ENCODE assay signal across 24 cellular contexts in genomic region chr1:179817789-179818188, GRCh38. TPM values are rescaled to one million over a fixed set of nuclear protein-coding genes. Genes with fewer than 3 reads are reported as not detected.
DNase-seq lines count a peak whose midpoint lies in the region; ATAC-seq, FAIRE-seq and TF ChIP-seq lines count a peak whose summit lies in the region.
"Had no signal": no experiment of that assay in that cellular context is flagged by ENCODE, and none has a peak within 500 bp of the region (broad histone marks: within the 10 kb centered on the region; RNA-seq: fewer than 3 reads in every experiment).

No MANE protein-coding gene starts in this region.

- 33 to 41% methylated on average over 8 of the region's 8 CpGs for WGBS in GM23248 (ENCODE audit: low coverage in 1 of 2, low lambda C conversion rate in 2 of 2, missing lambda C conversion rate in 2 of 2), 2 experiments
- WGBS in body of pancreas, 2 donors, result 62 to 85% methylated on average over 6 to 8 of the region's 8 CpGs

- H3K4me1 ChIP-seq in GM23248 (ENCODE audit: insufficient read depth) (peaks cover 12% of the 10 kb centered on the region; the same call in 1 of the 2 replicates), body of pancreas (peaks cover 25% of the 10 kb centered on the region)

- H3K27me3 ChIP-seq in GM23248 (replicated peaks; ENCODE audit: insufficient read depth) (no peaks in the 10 kb centered on the region; the same call in 1 of the 2 replicates), body of pancreas (no peaks in the 10 kb centered on the region)

- H3K27ac ChIP-seq in GM23248 (no peak overlapping the region), body of pancreas (no peak overlapping the region)

- H4K20me1 ChIP-seq in GM23248 (ENCODE audit: insufficient read depth), result no peaks in the 10 kb centered on the region

- no peak overlapping the region for H3K4me3 Mint-ChIP-seq in stimulated activated naive CD8-positive, alpha-beta T cell treated with anti-CD3 and anti-CD28 coated beads, Interleukin-15, amount 100 ng/mL, for 72 hours
- H3K4me3 Mint-ChIP-seq: activated CD4-positive, alpha-beta T cell treated with anti-CD3 and anti-CD28 coated beads, Interleukin-2, amount 10 ng/mL, durations not matched to agents 7 days and 5 days; immature natural killer cell had no signal

- no peaks in the 10 kb centered on the region for H3K9me2 ChIP-seq in GM23248 (ENCODE audit: insufficient read depth)

- TF ChIP-seq POLR2A in body of pancreas (IDR thresholded peaks at IDR 0.05), result no peak

- ATAC-seq in body of pancreas (peak; percentile 6), left ventricle myocardium superior (peak; percentile 76), sciatic nerve (peak; percentile 73)
- no peak for ATAC-seq in stimulated activated naive CD8-positive, alpha-beta T cell treated with anti-CD3 and anti-CD28 coated beads, Interleukin-15, amount 100 ng/mL, for 72 hours
- ATAC-seq: esophagus mucosa; naive thymus-derived CD4-positive, alpha-beta T cell; stimulated activated naive CD8-positive, alpha-beta T cell treated with anti-CD3 and anti-CD28 coated beads, Interleukin-15, Interleukin-2, amounts not matched to agents 100 U/mL and 50 U/mL, for 24 hours; T-helper 17 cell had no signal

- H3K79me2 ChIP-seq in GM23248 (ENCODE audit: insufficient read depth), result no peaks in the 10 kb centered on the region

- DNase-seq in GM23248 (peak; percentile 79), body of pancreas (peak; percentile 26 to 57 (median 30)), left ventricle myocardium superior (peak; percentile 86), sciatic nerve (ENCODE audit: low spot score) (peak; percentile 62), HTR-8/SVneo (ENCODE audit: insufficient read length, low spot score) (no peak), A172 (ENCODE audit: low spot score) (no peak), GM10266 (ENCODE audit: extremely low spot score) (no peak)
- no peak for DNase-seq in stimulated activated naive CD8-positive, alpha-beta T cell treated with anti-CD3 and anti-CD28 coated beads, Interleukin-15, amount 100 ng/mL, for 72 hours
- DNase-seq: activated CD4-positive, alpha-beta T cell treated with anti-CD3 and anti-CD28 coated beads, Interleukin-2, amount 10 ng/mL, durations not matched to agents 7 days and 5 days; activated T-cell treated with anti-CD3 and anti-CD28 coated beads, Interleukin-2, amount 50 U/mL, for 48 hours; amniotic stem cell; CD4-positive, CD25-positive, alpha-beta regulatory T cell; GF-D8; immature natural killer cell; Karpas-422; naive thymus-derived CD4-positive, alpha-beta T cell; NCI-H1930; NCI-H526; RPMI8226; stimulated activated naive CD8-positive, alpha-beta T cell treated with anti-CD3 and anti-CD28 coated beads, Interleukin-15, Interleukin-2, amounts not matched to agents 100 U/mL and 50 U/mL, for 24 hours; T-helper 17 cell had no signal

- no peaks in the 10 kb centered on the region for H3F3A ChIP-seq in GM23248 (ENCODE audit: insufficient read depth)

- H3K4me3 ChIP-seq in GM23248, result no peak overlapping the region
- H3K4me3 ChIP-seq in body of pancreas, result no peak overlapping the region
- H3K4me3 ChIP-seq: coronary artery had no signal

- H3K27ac Mint-ChIP-seq in stimulated activated naive CD8-positive, alpha-beta T cell treated with anti-CD3 and anti-CD28 coated beads, Interleukin-15, amount 100 ng/mL, for 72 hours, result no peak overlapping the region
- H3K27ac Mint-ChIP-seq: activated CD4-positive, alpha-beta T cell treated with anti-CD3 and anti-CD28 coated beads, Interleukin-2, amount 10 ng/mL, durations not matched to agents 7 days and 5 days; CD4-positive, CD25-positive, alpha-beta regulatory T cell; immature natural killer cell had no signal

- no peaks in the 10 kb centered on the region for H3K9me3 Mint-ChIP-seq in stimulated activated naive CD8-positive, alpha-beta T cell treated with anti-CD3 and anti-CD28 coated beads, Interleukin-15, amount 100 ng/mL, for 72 hours
- H3K9me3 Mint-ChIP-seq: activated CD4-positive, alpha-beta T cell treated with anti-CD3 and anti-CD28 coated beads, Interleukin-2, amount 10 ng/mL, durations not matched to agents 7 days and 5 days; CD4-positive, CD25-positive, alpha-beta regulatory T cell had no signal

- in situ Hi-C loops in GM23248 (cut with MboI), result no loop called here

- no peak for TF ChIP-seq CTCF in body of pancreas (IDR thresholded peaks at IDR 0.05)
- TF ChIP-seq CTCF in GM10266 (IDR thresholded peaks at IDR 0.05; ENCODE audit: control insufficient read depth, insufficient read depth, low read depth, missing control alignments), result no peak

- H3K4me2 ChIP-seq in GM23248 (ENCODE audit: unreplicated experiment), result peak overlapping the region; percentile 19

- H2AFZ ChIP-seq in GM23248, result no peak overlapping the region

- no peaks in the 10 kb centered on the region for H3K36me3 ChIP-seq in GM23248 (ENCODE audit: low read depth)
- H3K36me3 ChIP-seq in body of pancreas (replicated peaks in 1 of 2; ENCODE audit: insufficient read depth in 1 of 2, low read depth in 2 of 2), result no peaks in the 10 kb centered on the region

- H3K27me3 Mint-ChIP-seq in stimulated activated naive CD8-positive, alpha-beta T cell treated with anti-CD3 and anti-CD28 coated beads, Interleukin-15, amount 100 ng/mL, for 72 hours, result peaks cover 17% of the 10 kb centered on the region
- H3K27me3 Mint-ChIP-seq: activated CD4-positive, alpha-beta T cell treated with anti-CD3 and anti-CD28 coated beads, Interleukin-2, amount 10 ng/mL, durations not matched to agents 7 days and 5 days; T-helper 17 cell had no signal

- FAIRE-seq in HTR-8/SVneo (lab: Jason Lieb, UNC), result no peak
- FAIRE-seq: H54 had no signal

- peaks cover 20% of the 10 kb centered on the region for H3K4me1 Mint-ChIP-seq in stimulated activated naive CD8-positive, alpha-beta T cell treated with anti-CD3 and anti-CD28 coated beads, Interleukin-15, amount 100 ng/mL, for 72 hours

- intact Hi-C loops in body of pancreas (cut with DNase I) (no loop called here), left ventricle myocardium superior (cut with micrococcal nuclease) (no loop called here), sciatic nerve (cut with DNase I) (no loop called here)

- no peak overlapping the region for H3K9ac ChIP-seq in GM23248

- H3K9me3 ChIP-seq in GM23248 (ENCODE audit: low read depth), result no peaks in the 10 kb centered on the region
- no peaks in the 10 kb centered on the region for H3K9me3 ChIP-seq in body of pancreas

RNA-seq across cellular contexts. Expression of gene TOR1AIP2, which starts 59.8 kb away (rescaled TPM):
- 97.1 and 113 TPM in 2 replicates for total RNA-seq in GM23248 (2014; rRNA removed; shearing (Covaris generic))
- 37.2 and 38.5 TPM in 2 replicates for polyA plus RNA-seq in GM23248 (2016; fragmentation: Nextera tagmentation; extraction: Ambion mirVana)
- total RNA-seq in body of pancreas (10 to 100 TPM; 44.1 to 44.8 TPM), left ventricle myocardium superior (47.4 TPM), sciatic nerve (69.0 TPM)
- 114 and 143 TPM in 2 replicates for total RNA-seq in A172 (2014; rRNA removed; shearing (Covaris generic))

Comparison
In these comparisons a context has a peak if more than half of its experiments do, and no peak if none do; other contexts are left out.
1. DNase-seq: peak in GM23248 (single experiment), body of pancreas (4 of 4), left ventricle myocardium superior (single experiment) and sciatic nerve (single experiment); none in stimulated activated naive CD8-positive, alpha-beta T cell treated with anti-CD3 and anti-CD28 coated beads, Interleukin-15, amount 100 ng/mL, for 72 hours (0 of 2), HTR-8/SVneo (single experiment), A172 (single experiment) and GM10266 (single experiment).